Comparison of ENCODE assay signal across 12 cellular contexts in the genomic region with DNA sequence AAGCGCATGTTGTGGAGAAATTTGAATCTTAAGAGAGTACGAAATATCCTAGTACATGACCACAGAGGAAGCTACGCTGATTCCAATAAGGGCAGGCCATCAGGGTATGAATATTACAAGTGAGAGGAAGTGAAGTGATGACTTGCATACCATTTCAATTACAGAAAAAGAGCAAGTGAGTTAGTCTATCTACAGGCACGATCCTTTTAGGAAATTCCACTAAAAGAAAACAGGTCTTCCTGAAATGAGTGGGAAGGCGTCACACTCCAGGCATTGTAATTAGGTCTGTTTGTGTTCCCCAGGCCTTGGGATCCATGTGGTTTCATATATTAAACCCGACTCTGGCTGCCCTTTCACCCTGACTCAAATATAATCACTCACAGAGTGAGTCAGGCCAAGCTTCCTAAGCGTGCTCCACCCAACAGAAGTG.
DNase-seq lines count a peak whose midpoint lies in the region; ATAC-seq and TF ChIP-seq lines count a peak whose summit lies in the region.
"Had no signal": no experiment of that assay in that cellular context is flagged by ENCODE, and none has a peak within 500 bp of the region (broad histone marks: within the 10 kb centered on the region; RNA-seq: fewer than 3 reads in every experiment).

No MANE protein-coding gene starts in this region.

- no peak for ATAC-seq in GM18519 (IDR thresholded peaks at IDR 0.05; ENCODE audit: low FRiP score, unreplicated experiment)
- ATAC-seq: activated CD4-positive, alpha-beta T cell treated with anti-CD3 and anti-CD28 coated beads for 36 hours; naive thymus-derived CD4-positive, alpha-beta T cell had no signal

- no peaks in the 10 kb centered on the region for H3K36me3 ChIP-seq in GM23248 (ENCODE audit: low read depth)
- H3K36me3 ChIP-seq in SJCRH30 = no peaks in the 10 kb centered on the region; the same call in 1 of the 2 replicates
- H3K36me3 ChIP-seq: gastrocnemius medialis had no signal

- H3K27me3 ChIP-seq in GM23248 (replicated peaks; ENCODE audit: insufficient read depth) = no peaks in the 10 kb centered on the region
- no peaks in the 10 kb centered on the region for H3K27me3 ChIP-seq in SJCRH30
- H3K27me3 ChIP-seq: gastrocnemius medialis had no signal

- H3K9me2 ChIP-seq in GM23248 (ENCODE audit: insufficient read depth) = 0 out of 2 replicates have a peak, but pooled peaks cover 4% of the 10 kb centered on the region

- in situ Hi-C loops in GM23248 (cut with MboI) = no loop called here

- peak; percentile 85 for DNase-seq in GM23248
- peak; percentile 49 to 69 for DNase-seq in SJCRH30
- DNase-seq in fibroblast of peridontal ligament (ENCODE audit: extremely low read depth) = peak; percentile 94
- DNase-seq in skeletal muscle cell (ENCODE audit: low read depth) = peak; percentile 73
- no peak for DNase-seq in iPS-NIHi7 (ENCODE audit: extremely low spot score)
- no peak for DNase-seq in RPMI8226
- DNase-seq in GM10248 (ENCODE audit: extremely low spot score) = no peak
- DNase-seq: activated CD4-positive, alpha-beta T cell treated with anti-CD3 and anti-CD28 coated beads for 36 hours; activated naive CD8-positive, alpha-beta T cell treated with anti-CD3 and anti-CD28 coated beads, Interleukin-2, amount 10 ng/mL, durations not matched to agents 7 days and 5 days; gastrocnemius medialis; naive thymus-derived CD4-positive, alpha-beta T cell had no signal

- H2AFZ ChIP-seq in GM23248 = peak overlapping the region; percentile 41

- no peaks in the 10 kb centered on the region for H3K79me2 ChIP-seq in GM23248 (ENCODE audit: insufficient read depth)

- H3K4me1 ChIP-seq in GM23248 (ENCODE audit: insufficient read depth) (peaks cover 35% of the 10 kb centered on the region), SJCRH30 (peaks cover 17% of the 10 kb centered on the region)
- H3K4me1 ChIP-seq: gastrocnemius medialis had no signal

- H3F3A ChIP-seq in GM23248 (ENCODE audit: insufficient read depth) = peaks cover 31% of the 10 kb centered on the region

- H3K4me3 ChIP-seq in GM23248 = 0 out of 2 replicates have a peak overlapping the region, but pooled peaks have one; percentile 12
- H3K4me3 ChIP-seq in SJCRH30 = no peak overlapping the region
- no peak overlapping the region for H3K4me3 ChIP-seq in skeletal muscle cell (ENCODE audit: low read depth, low read length)
- H3K4me3 ChIP-seq: gastrocnemius medialis had no signal

- CTCF ChIA-PET in GM10248 (lab: Yijun Ruan, JAX) = no interaction called here

- no peaks in the 10 kb centered on the region for H3K9me3 ChIP-seq in GM23248 (ENCODE audit: low read depth)
- H3K9me3 ChIP-seq in SJCRH30 (replicated peaks) = no peaks in the 10 kb centered on the region
- H3K9me3 ChIP-seq: gastrocnemius medialis had no signal

- no peak overlapping the region for H3K9ac ChIP-seq in GM23248

- H4K20me1 ChIP-seq in GM23248 (ENCODE audit: insufficient read depth) = no peaks in the 10 kb centered on the region

- H3K4me2 ChIP-seq in GM23248 (ENCODE audit: unreplicated experiment) = peak overlapping the region; percentile 32

- TF ChIP-seq CTCF in GM10248 (IDR thresholded peaks at IDR 0.05; ENCODE audit: control extremely low read depth, extremely low read depth, low read depth, missing control alignments) = no peak

- POLR2A ChIA-PET in GM10248 (lab: Yijun Ruan, JAX) = no interaction called here

- WGBS in GM23248 (ENCODE audit: low coverage in 1 of 2, low lambda C conversion rate in 2 of 2, missing lambda C conversion rate in 2 of 2), 2 experiments = 11 to 24% methylated on average over 7 of the region's 7 CpGs

- H3K27ac ChIP-seq in GM23248 (peak overlapping the region; percentile 59), SJCRH30 (peak overlapping the region; percentile 34)
- H3K27ac ChIP-seq: gastrocnemius medialis had no signal

Comparison
In these comparisons a context has a peak if more than half of its experiments do, and no peak if none do; other contexts are left out.
1. DNase-seq: peak in GM23248 (single experiment), SJCRH30 (2 of 2), fibroblast of peridontal ligament (single experiment) and skeletal muscle cell (single experiment); none in iPS-NIHi7 (single experiment), RPMI8226 (single experiment) and GM10248 (single experiment).